1 cellular context compared by ENCODE assay signal in genomic region chr1:22414244-22414751, GRCh38.
TF ChIP-seq lines count a peak whose summit lies in the region.

No MANE protein-coding gene starts in this region.

TF ChIP-seq in HepG2, 621 proteins besides CTCF, POLR2A, EP300 and RAD21 (continued from another document and continues in another):
- peak; percentile 49; the same call in 1 of the 2 replicates for TF ChIP-seq ARID4A (CRISPR knock-in tag; IDR thresholded peaks at IDR 0.05; ENCODE audit: borderline replicate concordance)
- no peak for TF ChIP-seq MAF1 (CRISPR knock-in tag; IDR thresholded peaks at IDR 0.05; ENCODE audit: borderline replicate concordance)
- peak; percentile 28; the same call in 1 of the 2 replicates for TF ChIP-seq HNF4A (CRISPR knock-in tag; IDR thresholded peaks at IDR 0.05)
- TF ChIP-seq NFIC (IDR thresholded peaks at IDR 0.05; ENCODE audit: low read length): 0 out of 2 replicates have a peak, but pooled peaks have one; percentile 39
- TF ChIP-seq PAX8 (CRISPR knock-in tag; IDR thresholded peaks at IDR 0.05; ENCODE audit: borderline replicate concordance): no peak
- TF ChIP-seq ZNF572 (CRISPR knock-in tag; IDR thresholded peaks at IDR 0.05): no peak
- TF ChIP-seq SALL1 (CRISPR knock-in tag; IDR thresholded peaks at IDR 0.05): peak; percentile 90
- TF ChIP-seq TEAD3 (CRISPR knock-in tag; optimal IDR thresholded peaks at IDR 0.05; ENCODE audit: borderline replicate concordance): peak; percentile 60
- no peak for TF ChIP-seq ZNF839 (CRISPR knock-in tag; IDR thresholded peaks at IDR 0.05; ENCODE audit: borderline replicate concordance)
- TF ChIP-seq ZNF891 (CRISPR knock-in tag; IDR thresholded peaks at IDR 0.05): no peak
- 0 out of 2 replicates have a peak, but pooled peaks have one; percentile 38 for TF ChIP-seq MTERF4 (CRISPR knock-in tag; IDR thresholded peaks at IDR 0.05)
- no peak for TF ChIP-seq NFATC3 (CRISPR knock-in tag; IDR thresholded peaks at IDR 0.05)
- TF ChIP-seq ZNF75D (CRISPR knock-in tag; IDR thresholded peaks at IDR 0.05; ENCODE audit: borderline replicate concordance): no peak
- no peak for TF ChIP-seq KLF9 (CRISPR knock-in tag; IDR thresholded peaks at IDR 0.05; ENCODE audit: low read depth)
- TF ChIP-seq DR1 (CRISPR knock-in tag; IDR thresholded peaks at IDR 0.05): no peak
- TF ChIP-seq AGO2 (optimal IDR thresholded peaks at IDR 0.05; ENCODE audit: low read depth, low read length): no peak
- no peak for TF ChIP-seq ZNF253 (CRISPR knock-in tag; IDR thresholded peaks at IDR 0.05; ENCODE audit: borderline replicate concordance)
- no peak; the same call in 1 of the 2 replicates for TF ChIP-seq REPIN1 (CRISPR knock-in tag; IDR thresholded peaks at IDR 0.05; ENCODE audit: borderline replicate concordance, low read depth)
- no peak for TF ChIP-seq ZSCAN22 (CRISPR knock-in tag; IDR thresholded peaks at IDR 0.05)
- TF ChIP-seq FOXA3 (CRISPR knock-in tag; IDR thresholded peaks at IDR 0.05): peak; percentile 99
- no peak for TF ChIP-seq AHR (CRISPR knock-in tag; IDR thresholded peaks at IDR 0.05)
- peak; percentile 88 for TF ChIP-seq CREB1 (IDR thresholded peaks at IDR 0.05)
- TF ChIP-seq CREB1 (CRISPR knock-in tag; IDR thresholded peaks at IDR 0.05): peak; percentile 96
- TF ChIP-seq ZNF281 (CRISPR knock-in tag; IDR thresholded peaks at IDR 0.05; ENCODE audit: borderline replicate concordance): peak; percentile 31; the same call in 1 of the 2 replicates
- peak; percentile 91 for TF ChIP-seq SOX5 (CRISPR knock-in tag; IDR thresholded peaks at IDR 0.05; ENCODE audit: borderline replicate concordance)
- no peak for TF ChIP-seq ZNF546 (CRISPR knock-in tag; conservative IDR thresholded peaks at IDR 0.05)
- no peak for TF ChIP-seq SNAPC5 (CRISPR knock-in tag; IDR thresholded peaks at IDR 0.05; ENCODE audit: borderline replicate concordance)
- TF ChIP-seq CBX5 (CRISPR knock-in tag; IDR thresholded peaks at IDR 0.05; ENCODE audit: borderline replicate concordance): peak; percentile 63; the same call in 1 of the 2 replicates
- no peak for TF ChIP-seq IKZF4 (CRISPR knock-in tag; IDR thresholded peaks at IDR 0.05; ENCODE audit: borderline replicate concordance, low read depth, not compliant biosample characterization)
- TF ChIP-seq ZBTB4 (CRISPR knock-in tag; IDR thresholded peaks at IDR 0.05; ENCODE audit: borderline replicate concordance): no peak
- no peak for TF ChIP-seq ZNF12 (CRISPR knock-in tag; IDR thresholded peaks at IDR 0.05)
- no peak for TF ChIP-seq FOXM1 (CRISPR knock-in tag; IDR thresholded peaks at IDR 0.05)
- TF ChIP-seq SMYD3 (CRISPR knock-in tag; IDR thresholded peaks at IDR 0.05): no peak
- TF ChIP-seq ZNF749 (CRISPR knock-in tag; IDR thresholded peaks at IDR 0.05; ENCODE audit: borderline replicate concordance): no peak
- TF ChIP-seq ZNF550 (CRISPR knock-in tag; IDR thresholded peaks at IDR 0.05; ENCODE audit: borderline replicate concordance): no peak
- TF ChIP-seq RBM39 (IDR thresholded peaks at IDR 0.05; ENCODE audit: low read depth, low read length, poor library complexity, severe bottlenecking): no peak
- peak; percentile 57; the same call in 1 of the 2 replicates for TF ChIP-seq HBP1 (CRISPR knock-in tag; IDR thresholded peaks at IDR 0.05; ENCODE audit: low read depth)
- TF ChIP-seq ZNF354B (CRISPR knock-in tag; IDR thresholded peaks at IDR 0.05): no peak
- TF ChIP-seq ZBTB44 (CRISPR knock-in tag; IDR thresholded peaks at IDR 0.05): no peak
- no peak for TF ChIP-seq ZNF768 (CRISPR knock-in tag; IDR thresholded peaks at IDR 0.05)
- TF ChIP-seq PBX3 (CRISPR knock-in tag; IDR thresholded peaks at IDR 0.05; ENCODE audit: borderline replicate concordance): no peak
- no peak for TF ChIP-seq CHCHD3 (CRISPR knock-in tag; IDR thresholded peaks at IDR 0.05)
- peak; percentile 97 for TF ChIP-seq JUN (CRISPR knock-in tag; IDR thresholded peaks at IDR 0.05)
- no peak for TF ChIP-seq ZSCAN30 (CRISPR knock-in tag; IDR thresholded peaks at IDR 0.05)
- no peak for TF ChIP-seq ZNF414 (CRISPR knock-in tag; IDR thresholded peaks at IDR 0.05)
- peak; percentile 74; the same call in 1 of the 2 replicates for TF ChIP-seq ZGPAT (CRISPR knock-in tag; IDR thresholded peaks at IDR 0.05)
- TF ChIP-seq MIER3 (CRISPR knock-in tag; IDR thresholded peaks at IDR 0.05; ENCODE audit: borderline replicate concordance): peak; percentile 63; the same call in 1 of the 2 replicates
- TF ChIP-seq CHD4 (IDR thresholded peaks at IDR 0.05; ENCODE audit: borderline replicate concordance, low read length): no peak
- no peak for TF ChIP-seq PLRG1 (conservative IDR thresholded peaks at IDR 0.05)
- TF ChIP-seq NFKBIZ (CRISPR knock-in tag; IDR thresholded peaks at IDR 0.05): peak; percentile 77; the same call in 1 of the 2 replicates
- TF ChIP-seq ZNF124 (CRISPR knock-in tag; IDR thresholded peaks at IDR 0.05): no peak
